ENCODE assay signal across 20 cellular contexts in genomic region chr17:3835410-3836229, GRCh38. TPM values are rescaled to one million over a fixed set of nuclear protein-coding genes. Genes with fewer than 3 reads are reported as not detected.
DNase-seq lines count a peak whose midpoint lies in the region; ATAC-seq and TF ChIP-seq lines count a peak whose summit lies in the region.
"Had no signal": no experiment of that assay in that cellular context is flagged by ENCODE, and none has a peak within 500 bp of the region (broad histone marks: within the 10 kb centered on the region; RNA-seq: fewer than 3 reads in every experiment).

No MANE protein-coding gene starts in this region.

- BruUV-seq in A673 (replicated peaks; lab: Mats Ljungman, UMichigan), result no TSS peak

- H3K36me3 ChIP-seq in cardiac muscle cell, result peaks cover 29% of the 10 kb centered on the region
- H3K36me3 ChIP-seq in A673 (ENCODE audit: insufficient read depth, low read length, poor library complexity, severe bottlenecking), result peaks cover 51% of the 10 kb centered on the region

- no peak for TF ChIP-seq POLR2A in NB4 (IDR thresholded peaks at IDR 0.05; ENCODE audit: extremely low read depth, insufficient read length)

- POLR2A ChIA-PET in A673 (lab: Charles Lee; ENCODE audit: low non-redundant PET), result no interaction called here

- peak overlapping the region; percentile 83 for H3K27ac ChIP-seq in cardiac muscle cell
- no peak overlapping the region for H3K27ac ChIP-seq in A673 (ENCODE audit: low read depth, low read length, poor library complexity, severe bottlenecking)
- H3K27ac ChIP-seq: 22Rv1, hepatocyte, SK-N-MC, WERI-Rb-1 had no signal

- CTCF ChIA-PET in A673 (lab: Charles Lee), result interaction anchor here (0.6 kb wide), 1 partner anchor 391 kb away, joined by 3 read pairs; no protein-coding TSS in a partner anchor

- intact Hi-C loops in posterior vena cava (cut with DNase I) (no loop called here), A673 (cut with micrococcal nuclease; ENCODE audit: unreplicated experiment) (no loop called here)

- no peaks in the 10 kb centered on the region for H3K27me3 ChIP-seq in cardiac muscle cell
- H3K27me3 ChIP-seq in A673 (replicated peaks; ENCODE audit: insufficient read depth, low read depth, low read length, poor library complexity), result no peaks in the 10 kb centered on the region
- H3K27me3 ChIP-seq: hepatocyte had no signal

- TF ChIP-seq CTCF in NB4 (IDR thresholded peaks at IDR 0.05; ENCODE audit: low read depth, low read length), result no peak
- no peak for TF ChIP-seq CTCF in cardiac muscle cell (IDR thresholded peaks at IDR 0.05; ENCODE audit: low read depth, low read length)
- TF ChIP-seq CTCF in A673 (conservative IDR thresholded peaks at IDR 0.05; ENCODE audit: low read depth, low read length), result no peak

- H3K4me3 ChIP-seq in NB4 (ENCODE audit: low read depth, low read length) (peak overlapping the region; percentile 28), cardiac muscle cell (no peak overlapping the region), A673 (ENCODE audit: low read depth, low read length, poor library complexity, severe bottlenecking) (no peak overlapping the region)
- H3K4me3 ChIP-seq: hepatocyte, SK-N-MC had no signal

- H3K4me1 ChIP-seq in cardiac muscle cell (ENCODE audit: low read depth) (peaks cover 40% of the 10 kb centered on the region), A673 (ENCODE audit: insufficient read depth, low read length, poor library complexity, severe bottlenecking) (no peaks in the 10 kb centered on the region)

- no peaks in the 10 kb centered on the region for H3K9me3 ChIP-seq in cardiac muscle cell (ENCODE audit: low read depth)
- H3K9me3 ChIP-seq in A673 (ENCODE audit: low read depth, low read length, poor library complexity, severe bottlenecking), result no peaks in the 10 kb centered on the region

- ATAC-seq in GM18858 (IDR thresholded peaks at IDR 0.05; ENCODE audit: unreplicated experiment) (no peak), HG03095 (IDR thresholded peaks at IDR 0.05; ENCODE audit: unreplicated experiment) (no peak)
- ATAC-seq: left colon; natural killer cell; sciatic nerve; stimulated activated memory B cell treated with anti-CD40 and anti-IgM and Interleukin-4, amounts not matched to agents 10 μg/mL and 1 μg/mL and 100 μg/mL, for 72 hours had no signal

- DNase-seq in NOMO-1 (lab: John Stamatoyannopoulos, UW; ENCODE audit: unreplicated experiment in 2 of 2), result peak; percentile 32 to 49
- DNase-seq in NOMO-1 treated with dmso at 0.1 percent for 144 hours (lab: John Stamatoyannopoulos, UW; ENCODE audit: unreplicated experiment), result no peak
- peak; percentile 83 for DNase-seq in NB4 (ENCODE audit: low read depth)
- peak in 1 of 2 donors; percentile 22 for DNase-seq in cardiac muscle cell (ENCODE audit: low read depth in 1 of 2, low spot score in 1 of 2)
- peak; percentile 44 for DNase-seq in posterior vena cava (ENCODE audit: low spot score)
- no peak for DNase-seq in A673 (ENCODE audit: low spot score)
- DNase-seq: activated CD8-positive, alpha-beta memory T cell treated with anti-CD3 and anti-CD28 coated beads, Interleukin-2, amount 50 U/mL, for 4 hours; GDM1; left colon; natural killer cell; NCI-H1048; stimulated activated CD4-positive, alpha-beta T cell treated with anti-CD3 and anti-CD28 coated beads, Interleukin-4, amount 100 ng/mL, for 24 hours; WERI-Rb-1 had no signal

RNA-seq across cellular contexts. Expression of gene NCBP3, which starts 10.4 kb away (rescaled TPM):
- total RNA-seq in cardiac muscle cell, result 16.8 and 32.2 TPM in 2 replicates
- polyA plus RNA-seq in cardiac muscle cell, result 27.0 and 59.0 TPM in 2 replicates
- 10 to 100 TPM; 22.3 to 22.8 TPM for total RNA-seq in posterior vena cava
- total RNA-seq in A673 (2021), result 59.9 and 68.0 TPM in 2 replicates

RNA-seq across cellular contexts. Expression of gene ITGAE, which starts 34.6 kb away (rescaled TPM):
- 15.6 and 18.1 TPM in 2 replicates for total RNA-seq in cardiac muscle cell
- 66.1 and 86.6 TPM in 2 replicates for polyA plus RNA-seq in cardiac muscle cell
- 10 to 100 TPM; 18.2 to 25.6 TPM for total RNA-seq in posterior vena cava
- total RNA-seq in A673 (2021), result 52.0 and 60.2 TPM in 2 replicates

RNA-seq across cellular contexts. Expression of gene CAMKK1, which starts 57.2 kb away (rescaled TPM):
- total RNA-seq in cardiac muscle cell, result 9.9 and 12.4 TPM in 2 replicates
- 6.5 and 7.7 TPM in 2 replicates for polyA plus RNA-seq in cardiac muscle cell
- total RNA-seq in posterior vena cava, result 10 to 100 TPM in 1 of 2 donors, 1 to 10 TPM in 1; 7.1 to 11.8 TPM
- total RNA-seq in A673 (2021), result 6.1 and 8.3 TPM in 2 replicates

Comparison
In these comparisons a context has a peak if more than half of its experiments do, and no peak if none do; other contexts are left out.
1. DNase-seq: peak in NOMO-1 (2 of 2), NB4 (single experiment) and posterior vena cava (single experiment); none in NOMO-1 treated with dmso at 0.1 percent for 144 hours (single experiment) and A673 (single experiment).